In the genomic region with DNA sequence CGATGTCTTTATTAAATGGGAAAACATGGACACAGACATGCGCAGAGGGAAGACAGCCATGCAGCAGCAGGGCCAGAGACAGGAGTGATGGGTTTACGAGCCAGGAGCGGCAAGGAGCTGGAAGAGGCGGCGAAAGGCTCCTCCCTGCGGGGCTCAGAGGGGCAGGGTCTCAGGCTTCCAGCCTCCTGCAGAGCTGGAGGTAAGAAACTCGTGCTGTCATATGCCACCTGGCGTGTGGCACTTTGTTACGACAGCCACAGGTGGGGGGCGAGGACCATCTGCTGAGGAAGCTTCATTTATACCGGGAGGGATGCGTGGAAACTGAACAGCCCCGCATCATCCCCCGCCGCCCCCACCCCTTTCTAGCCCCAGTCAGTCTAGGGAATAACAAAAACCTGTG, we compare ENCODE assay signal across 35 cellular contexts. TPM values are rescaled to one million over a fixed set of nuclear protein-coding genes. Genes with fewer than 3 reads are reported as not detected.
"Had no signal": no experiment of that assay in that cellular context is flagged by ENCODE, and none has a peak within 500 bp of the region (broad histone marks: within the 10 kb centered on the region; RNA-seq: fewer than 3 reads in every experiment).

No MANE protein-coding gene starts in this region.

- H3K4me3 ChIP-seq: breast epithelium, esophagus squamous epithelium, heart right ventricle, psoas muscle, sigmoid colon, uterus had no signal

- H3K27ac ChIP-seq: breast epithelium, epithelial cell of prostate, esophagus squamous epithelium, heart right ventricle, parathyroid adenoma, psoas muscle, sigmoid colon, uterus had no signal

- ATAC-seq: activated CD8-positive, alpha-beta T cell treated with anti-CD3 and anti-CD28 coated beads for 36 hours; activated naive CD8-positive, alpha-beta T cell treated with anti-CD3 and anti-CD28 coated beads, Interleukin-2, amount 50 U/mL, for 24 hours; heart right ventricle; left cardiac atrium; psoas muscle; stimulated activated memory B cell treated with anti-CD40 and anti-IgM and Interleukin-4, amounts not matched to agents 10 μg/mL and 1 μg/mL and 100 μg/mL, for 72 hours; stimulated activated naive CD8-positive, alpha-beta T cell treated with anti-CD3 and anti-CD28 coated beads, Interleukin-15, amount 100 ng/mL, for 72 hours had no signal

- H3K9me3 ChIP-seq: breast epithelium, esophagus squamous epithelium, psoas muscle, sigmoid colon, uterus had no signal

- H3K9ac ChIP-seq: parathyroid adenoma had no signal

- H2AFZ ChIP-seq: parathyroid adenoma had no signal

- FAIRE-seq: endometrium, small intestine had no signal

- H3K27me3 ChIP-seq: sigmoid colon, uterus had no signal

- DNase-seq: activated B cell treated with CpG ODN at 0.5 μM for 24 hours; activated CD4-positive, alpha-beta T cell treated with anti-CD3 and anti-CD28 coated beads, Interleukin-2, amount 50 U/mL, for 1 hour; activated CD8-positive, alpha-beta T cell treated with anti-CD3 and anti-CD28 coated beads for 36 hours; activated naive CD8-positive, alpha-beta T cell treated with anti-CD3 and anti-CD28 coated beads, Interleukin-2, amount 50 U/mL, for 24 hours; activated T-cell treated with anti-CD3 and anti-CD28 coated beads, Interleukin-2, amount 50 U/mL, for 48 hours; amygdala; central memory CD4-positive, alpha-beta T cell; effector CD4-positive, alpha-beta T cell; esophagus squamous epithelium; foreskin melanocyte; heart right ventricle; left cardiac atrium; mammary epithelial cell; naive B cell; occipital lobe; psoas muscle; sigmoid colon; small intestine; stimulated activated CD4-positive, alpha-beta T cell treated with anti-CD3 and anti-CD28 coated beads, Interleukin-4, amount 100 ng/mL, for 4 hours; stimulated activated CD8-positive, alpha-beta memory T cell treated with anti-CD3 and anti-CD28 coated beads, Interleukin-4, amount 100 ng/mL, for 48 hours; stimulated activated naive CD8-positive, alpha-beta T cell treated with anti-CD3 and anti-CD28 coated beads, Interleukin-15, amount 100 ng/mL, for 72 hours; substantia nigra; T-helper 2 cell; uterus had no signal

- H3K4me1 ChIP-seq: breast epithelium, esophagus squamous epithelium, parathyroid adenoma, psoas muscle, uterus had no signal

- H3K79me2 ChIP-seq: parathyroid adenoma had no signal

- H3K36me3 ChIP-seq: breast epithelium, esophagus squamous epithelium, heart right ventricle, sigmoid colon, uterus had no signal

RNA-seq across cellular contexts. Expression of a gene that starts 52.0 kb away (rescaled TPM):
- total RNA-seq: activated B cell treated with CpG ODN at 0.5 μM for 24 hours; activated CD8-positive, alpha-beta T cell treated with anti-CD3 and anti-CD28 coated beads for 36 hours; activated T-helper 2 cell treated with anti-CD3 and anti-CD28 coated beads, Interferon-gamma antibody, Interleukin-2, Interleukin-4, amounts not matched to agents 10 μg/mL and 5 μg/mL and 100 μg/mL, durations not matched to agents 14 hours and 24 hours and 36 hours; breast epithelium; esophagus squamous epithelium; glomerular endothelial cell; heart right ventricle; left cardiac atrium; liver; mammary epithelial cell; mesothelial cell of epicardium; occipital lobe; psoas muscle; sigmoid colon; uterus had no signal
- polyA plus RNA-seq: heart right ventricle, liver, mammary epithelial cell, neural cell, psoas muscle, sigmoid colon, small intestine, thymus had no signal
